In the genomic region with DNA sequence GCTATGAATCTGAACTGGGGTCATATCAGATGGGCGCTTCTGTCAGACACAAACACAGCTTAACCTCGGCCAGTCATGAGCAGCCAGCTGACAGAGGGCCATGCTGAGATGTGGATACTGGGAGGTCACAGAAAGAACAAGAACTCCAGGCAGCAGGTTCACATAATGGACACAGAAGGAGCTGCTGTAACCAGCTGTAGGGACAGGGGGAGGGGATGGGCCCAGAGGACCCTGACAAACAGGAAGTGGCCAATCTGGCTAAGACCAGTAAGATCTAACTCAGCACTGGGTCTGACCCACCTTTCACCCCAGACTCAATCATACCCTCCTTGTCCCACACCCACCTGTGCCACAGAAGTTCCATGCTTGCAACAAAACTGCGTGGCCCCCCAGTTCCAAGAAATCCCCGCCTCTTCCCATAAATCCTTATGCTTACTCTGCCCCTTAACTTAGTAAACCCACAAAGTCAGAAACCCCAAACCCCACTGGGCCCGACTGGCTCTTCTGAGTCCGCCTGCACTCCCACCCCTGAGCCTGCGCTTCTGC, we compare ENCODE assay signal across 8 cellular contexts. TPM values are rescaled to one million over a fixed set of nuclear protein-coding genes. Genes with fewer than 3 reads are reported as not detected.
DNase-seq lines count a peak whose midpoint lies in the region; ATAC-seq, FAIRE-seq and TF ChIP-seq lines count a peak whose summit lies in the region.

No MANE protein-coding gene starts in this region.

- H3K4me1 ChIP-seq in A673 (ENCODE audit: insufficient read depth, low read length, poor library complexity, severe bottlenecking) = peaks cover 41% of the 10 kb centered on the region
- peaks cover 19% of the 10 kb centered on the region for H3K4me1 ChIP-seq in HUES48 (ENCODE audit: control insufficient read depth, insufficient read depth, low read length)

- peaks cover 9 to 24% (median 19%) of the 10 kb centered on the region in 4 donors for H3K4me1 Mint-ChIP-seq in naive thymus-derived CD8-positive, alpha-beta T cell
- peaks cover 15 to 22% (median 16%) of the 10 kb centered on the region in 3 donors for H3K4me1 Mint-ChIP-seq in T-cell

- no peaks in the 10 kb centered on the region for H3K9me3 ChIP-seq in A673 (ENCODE audit: low read depth, low read length, poor library complexity, severe bottlenecking)
- no peaks in the 10 kb centered on the region for H3K9me3 ChIP-seq in HUES48 (ENCODE audit: control insufficient read depth, insufficient read depth, low read length)

- peak in 1 of 2 donors; percentile 9 for ATAC-seq in naive thymus-derived CD8-positive, alpha-beta T cell
- no peak for ATAC-seq in T-cell (replicated peaks in 1 of 4)
- no peak for ATAC-seq in HG03039 (IDR thresholded peaks at IDR 0.05; ENCODE audit: unreplicated experiment)

- H3K27me3 Mint-ChIP-seq in naive thymus-derived CD8-positive, alpha-beta T cell = peaks cover 0 to 6% (median 2%) of the 10 kb centered on the region in 5 donors
- H3K27me3 Mint-ChIP-seq in T-cell = peaks cover 4 to 13% of the 10 kb centered on the region in 2 donors

- DNase-seq in A673 (ENCODE audit: low spot score) (no peak), astrocyte of the hippocampus (ENCODE audit: low read depth, low spot score) (peak; percentile 16), T-cell (no peak), kidney tubule cell (ENCODE audit: low spot score) (no peak), H54 (ENCODE audit: insufficient read length, low spot score) (no peak)
- no peak for DNase-seq in naive thymus-derived CD8-positive, alpha-beta T cell

- intact Hi-C loops in A673 (cut with micrococcal nuclease; ENCODE audit: unreplicated experiment) = loop anchor here (5.0 kb wide), 1 partner anchor 80 kb away; no protein-coding TSS in a partner anchor

- peak overlapping the region in 1 of 10 donors; percentile 49 for H3K4me3 Mint-ChIP-seq in naive thymus-derived CD8-positive, alpha-beta T cell
- H3K4me3 Mint-ChIP-seq in T-cell = no peak overlapping the region

- peak overlapping the region in 6 of 10 donors; percentile 3 to 78 (median 42) for H3K27ac Mint-ChIP-seq in naive thymus-derived CD8-positive, alpha-beta T cell
- H3K27ac Mint-ChIP-seq in T-cell = no peak overlapping the region

- FAIRE-seq in H54 (lab: Jason Lieb, UNC) = no peak

- H3K27me3 ChIP-seq in A673 (replicated peaks; ENCODE audit: insufficient read depth, low read depth, low read length, poor library complexity) = no peaks in the 10 kb centered on the region
- H3K27me3 ChIP-seq in HUES48 (ENCODE audit: control insufficient read depth, insufficient read depth, low read length) = no peaks in the 10 kb centered on the region

- CTCF ChIA-PET in A673 (lab: Charles Lee) = interaction anchor here (0.7 kb wide), 1 partner anchor 64 kb away, joined by 3 read pairs; no protein-coding TSS in a partner anchor
- CTCF ChIA-PET in T-cell (lab: Charles Lee) = interaction anchor here (0.8 to 1.2 kb wide), 3 partner anchors 24 to 81 kb away, joined by 3 read pairs; no protein-coding TSS in a partner anchor

- no TSS peak for BruUV-seq in A673 (replicated peaks; lab: Mats Ljungman, UMichigan)

- no peaks in the 10 kb centered on the region for H3K36me3 ChIP-seq in A673 (ENCODE audit: insufficient read depth, low read length, poor library complexity, severe bottlenecking)
- H3K36me3 ChIP-seq in HUES48 (ENCODE audit: control insufficient read depth, insufficient read depth, low read length) = no peaks in the 10 kb centered on the region

- no peak for TF ChIP-seq POLR2A in H54 (IDR thresholded peaks at IDR 0.05; ENCODE audit: low read depth, low read length)

- peak overlapping the region; percentile 62 for H3K27ac ChIP-seq in A673 (ENCODE audit: low read depth, low read length, poor library complexity, severe bottlenecking)
- H3K27ac ChIP-seq in HUES48 (ENCODE audit: low read depth, low read length) = peak overlapping the region; percentile 7

- no peaks in the 10 kb centered on the region for H3K36me3 Mint-ChIP-seq in naive thymus-derived CD8-positive, alpha-beta T cell
- H3K36me3 Mint-ChIP-seq in T-cell = no peaks in the 10 kb centered on the region

- no peak for TF ChIP-seq CTCF in A673 (conservative IDR thresholded peaks at IDR 0.05; ENCODE audit: low read depth, low read length)

- H3K9ac ChIP-seq in HUES48 (ENCODE audit: low read depth, low read length) = no peak overlapping the region

- H3K4me3 ChIP-seq in A673 (ENCODE audit: low read depth, low read length, poor library complexity, severe bottlenecking) (no peak overlapping the region), HUES48 (ENCODE audit: low read depth, low read length) (no peak overlapping the region)

- H3K9me3 Mint-ChIP-seq in naive thymus-derived CD8-positive, alpha-beta T cell = no peaks in the 10 kb centered on the region
- H3K9me3 Mint-ChIP-seq in T-cell = no peaks in the 10 kb centered on the region

- POLR2A ChIA-PET in A673 (lab: Charles Lee; ENCODE audit: low non-redundant PET) (no interaction called here), T-cell (lab: Charles Lee) (no interaction called here)
- POLR2A ChIA-PET in naive thymus-derived CD8-positive, alpha-beta T cell (lab: Charles Lee) = interaction anchor here (0.7 kb wide), 1 partner anchor 113 kb away, joined by 3 read pairs; no protein-coding TSS in a partner anchor

RNA-seq across cellular contexts. Expression of gene APOL4, which starts 3.9 kb away (rescaled TPM):
- total RNA-seq in A673 (2021) (1.6 and 4.2 TPM in 2 replicates), T-cell (under 1 TPM in 2 of 5 donors, not detected in 3; 0.22 to 0.72 TPM)
- total RNA-seq in naive thymus-derived CD8-positive, alpha-beta T cell = not detected
- not detected for polyA plus RNA-seq in naive thymus-derived CD8-positive, alpha-beta T cell

RNA-seq across cellular contexts. Expression of gene APOL3, which starts 37.1 kb away (rescaled TPM):
- total RNA-seq in A673 (2021) (0.59 TPM in 1 of 2 replicates, not detected in the other), T-cell (100 to 1,000 TPM; 152 to 191 (median 167) TPM)
- 100 to 1,000 TPM; 215 to 231 TPM for total RNA-seq in naive thymus-derived CD8-positive, alpha-beta T cell
- polyA plus RNA-seq in naive thymus-derived CD8-positive, alpha-beta T cell = 10 to 100 TPM; 44.6 to 89.5 (median 72.0) TPM

RNA-seq across cellular contexts. Expression of gene APOL2, which starts 41.7 kb away (rescaled TPM):
- 37.9 and 45.1 TPM in 2 replicates for total RNA-seq in A673 (2021)
- 10 to 100 TPM; 58.3 to 64.1 TPM for total RNA-seq in naive thymus-derived CD8-positive, alpha-beta T cell
- 10 to 100 TPM; 11.7 to 16.4 (median 16.3) TPM for polyA plus RNA-seq in naive thymus-derived CD8-positive, alpha-beta T cell
- 10 to 100 TPM; 38.3 to 80.7 (median 70.6) TPM for total RNA-seq in T-cell

RNA-seq across cellular contexts. Expression of gene APOL1, which starts 55.3 kb away (rescaled TPM):
- total RNA-seq in A673 (2021) (0.30 and 0.87 TPM in 2 replicates), T-cell (10 to 100 TPM; 15.7 to 29.5 (median 19.8) TPM)
- total RNA-seq in naive thymus-derived CD8-positive, alpha-beta T cell = 10 to 100 TPM; 15.3 to 16.5 TPM
- polyA plus RNA-seq in naive thymus-derived CD8-positive, alpha-beta T cell = 10 to 100 TPM in 1 of 3 donors, 1 to 10 TPM in 2; 3.3 to 11.8 (median 4.6) TPM

Comparison
In these comparisons a context has a peak if more than half of its experiments do, and no peak if none do; other contexts are left out.
1. H3K27ac Mint-ChIP-seq: peak in naive thymus-derived CD8-positive, alpha-beta T cell (6 of 10); none in T-cell (0 of 2).
2. RNA of gene APOL3, which starts 37.1 kb away (total RNA-seq): 215 to 231 TPM in naive thymus-derived CD8-positive, alpha-beta T cell and 152 to 191 TPM in T-cell; 0.59 TPM in A673; every median in the first group is over 10 times any median in the second.